1 cellular context compared by ENCODE assay signal in the genomic region with DNA sequence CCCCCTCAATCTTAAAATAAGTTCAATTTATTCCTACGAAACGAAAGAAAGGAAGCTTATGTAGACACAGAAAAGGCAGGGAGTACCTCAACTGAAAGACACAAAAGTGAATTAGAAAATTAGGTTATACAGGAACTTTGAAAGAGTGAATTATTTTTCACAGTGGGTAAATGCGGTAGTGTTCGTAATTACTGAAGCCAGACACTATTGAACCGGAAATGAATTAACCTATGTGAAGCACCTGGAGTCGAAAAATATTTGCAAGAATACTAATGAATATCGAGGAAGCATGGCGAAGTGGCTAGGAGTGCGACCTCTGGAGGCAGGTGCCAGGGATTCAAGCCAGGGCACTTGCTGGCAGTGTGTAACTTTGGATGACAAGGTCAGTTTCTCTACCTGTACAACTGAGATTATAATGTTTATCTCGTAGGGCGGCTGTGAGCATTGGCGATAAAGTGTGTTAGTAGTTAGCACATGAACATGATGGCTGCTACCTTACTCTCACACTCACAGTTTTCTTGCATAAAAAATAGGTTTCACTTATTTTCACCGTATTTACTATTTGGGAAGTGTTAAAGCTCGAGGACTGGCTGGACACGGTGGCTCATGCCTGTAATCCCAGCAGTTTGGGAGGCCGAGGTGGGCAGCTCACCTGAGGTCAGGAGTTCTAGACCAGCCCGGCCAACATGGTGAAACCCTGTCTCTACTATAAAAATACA.
TF ChIP-seq lines count a peak whose summit lies in the region.

No MANE protein-coding gene starts in this region.

TF ChIP-seq in HEK293, 187 proteins besides CTCF, POLR2A, EP300 and RAD21 (continued from another document):
- TF ChIP-seq, protein P1, sequence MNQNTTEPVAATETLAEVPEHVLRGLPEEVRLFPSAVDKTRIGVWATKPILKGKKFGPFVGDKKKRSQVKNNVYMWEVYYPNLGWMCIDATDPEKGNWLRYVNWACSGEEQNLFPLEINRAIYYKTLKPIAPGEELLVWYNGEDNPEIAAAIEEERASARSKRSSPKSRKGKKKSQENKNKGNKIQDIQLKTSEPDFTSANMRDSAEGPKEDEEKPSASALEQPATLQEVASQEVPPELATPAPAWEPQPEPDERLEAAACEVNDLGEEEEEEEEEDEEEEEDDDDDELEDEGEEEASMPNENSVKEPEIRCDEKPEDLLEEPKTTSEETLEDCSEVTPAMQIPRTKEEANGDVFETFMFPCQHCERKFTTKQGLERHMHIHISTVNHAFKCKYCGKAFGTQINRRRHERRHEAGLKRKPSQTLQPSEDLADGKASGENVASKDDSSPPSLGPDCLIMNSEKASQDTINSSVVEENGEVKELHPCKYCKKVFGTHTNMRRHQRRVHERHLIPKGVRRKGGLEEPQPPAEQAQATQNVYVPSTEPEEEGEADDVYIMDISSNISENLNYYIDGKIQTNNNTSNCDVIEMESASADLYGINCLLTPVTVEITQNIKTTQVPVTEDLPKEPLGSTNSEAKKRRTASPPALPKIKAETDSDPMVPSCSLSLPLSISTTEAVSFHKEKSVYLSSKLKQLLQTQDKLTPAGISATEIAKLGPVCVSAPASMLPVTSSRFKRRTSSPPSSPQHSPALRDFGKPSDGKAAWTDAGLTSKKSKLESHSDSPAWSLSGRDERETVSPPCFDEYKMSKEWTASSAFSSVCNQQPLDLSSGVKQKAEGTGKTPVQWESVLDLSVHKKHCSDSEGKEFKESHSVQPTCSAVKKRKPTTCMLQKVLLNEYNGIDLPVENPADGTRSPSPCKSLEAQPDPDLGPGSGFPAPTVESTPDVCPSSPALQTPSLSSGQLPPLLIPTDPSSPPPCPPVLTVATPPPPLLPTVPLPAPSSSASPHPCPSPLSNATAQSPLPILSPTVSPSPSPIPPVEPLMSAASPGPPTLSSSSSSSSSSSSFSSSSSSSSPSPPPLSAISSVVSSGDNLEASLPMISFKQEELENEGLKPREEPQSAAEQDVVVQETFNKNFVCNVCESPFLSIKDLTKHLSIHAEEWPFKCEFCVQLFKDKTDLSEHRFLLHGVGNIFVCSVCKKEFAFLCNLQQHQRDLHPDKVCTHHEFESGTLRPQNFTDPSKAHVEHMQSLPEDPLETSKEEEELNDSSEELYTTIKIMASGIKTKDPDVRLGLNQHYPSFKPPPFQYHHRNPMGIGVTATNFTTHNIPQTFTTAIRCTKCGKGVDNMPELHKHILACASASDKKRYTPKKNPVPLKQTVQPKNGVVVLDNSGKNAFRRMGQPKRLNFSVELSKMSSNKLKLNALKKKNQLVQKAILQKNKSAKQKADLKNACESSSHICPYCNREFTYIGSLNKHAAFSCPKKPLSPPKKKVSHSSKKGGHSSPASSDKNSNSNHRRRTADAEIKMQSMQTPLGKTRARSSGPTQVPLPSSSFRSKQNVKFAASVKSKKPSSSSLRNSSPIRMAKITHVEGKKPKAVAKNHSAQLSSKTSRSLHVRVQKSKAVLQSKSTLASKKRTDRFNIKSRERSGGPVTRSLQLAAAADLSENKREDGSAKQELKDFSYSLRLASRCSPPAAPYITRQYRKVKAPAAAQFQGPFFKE (tag by site-specific recombination; IDR thresholded peaks at IDR 0.05; ENCODE audit: borderline replicate concordance) = no peak
- TF ChIP-seq, protein P2, sequence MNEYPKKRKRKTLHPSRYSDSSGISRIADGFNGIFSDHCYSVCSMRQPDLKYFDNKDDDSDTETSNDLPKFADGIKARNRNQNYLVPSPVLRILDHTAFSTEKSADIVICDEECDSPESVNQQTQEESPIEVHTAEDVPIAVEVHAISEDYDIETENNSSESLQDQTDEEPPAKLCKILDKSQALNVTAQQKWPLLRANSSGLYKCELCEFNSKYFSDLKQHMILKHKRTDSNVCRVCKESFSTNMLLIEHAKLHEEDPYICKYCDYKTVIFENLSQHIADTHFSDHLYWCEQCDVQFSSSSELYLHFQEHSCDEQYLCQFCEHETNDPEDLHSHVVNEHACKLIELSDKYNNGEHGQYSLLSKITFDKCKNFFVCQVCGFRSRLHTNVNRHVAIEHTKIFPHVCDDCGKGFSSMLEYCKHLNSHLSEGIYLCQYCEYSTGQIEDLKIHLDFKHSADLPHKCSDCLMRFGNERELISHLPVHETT (tag by site-specific recombination; IDR thresholded peaks at IDR 0.05) = no peak
- TF ChIP-seq RBAK (tag by site-specific recombination; IDR thresholded peaks at IDR 0.05) (no peak), ZNF843 (tag by site-specific recombination; IDR thresholded peaks at IDR 0.05) (no peak), ZNF777 (tag by site-specific recombination; IDR thresholded peaks at IDR 0.05; ENCODE audit: borderline replicate concordance) (no peak), PRDM1 (tag by site-specific recombination; IDR thresholded peaks at IDR 0.05) (0 out of 2 replicates have a peak, but pooled peaks have one; percentile 17), ZNF677 (tag by site-specific recombination; IDR thresholded peaks at IDR 0.05) (no peak), ZNF239 (tag by site-specific recombination; IDR thresholded peaks at IDR 0.05) (no peak), ZSCAN30 (tag by site-specific recombination; IDR thresholded peaks at IDR 0.05) (no peak), ZNF660 (tag by site-specific recombination; IDR thresholded peaks at IDR 0.05) (peak; percentile 17), ZNF341 (tag by site-specific recombination; IDR thresholded peaks at IDR 0.05; ENCODE audit: low read depth) (no peak), ZNF366 (tag by site-specific recombination; conservative IDR thresholded peaks at IDR 0.05) (no peak), ZNF433 (tag by site-specific recombination; IDR thresholded peaks at IDR 0.05; ENCODE audit: low read depth) (no peak), ZNF558 (tag by site-specific recombination; IDR thresholded peaks at IDR 0.05) (0 out of 2 replicates have a peak, but pooled peaks have one; percentile 17), KLF7 (tag by site-specific recombination; IDR thresholded peaks at IDR 0.05; ENCODE audit: borderline replicate concordance) (no peak), ZNF654 (tag by site-specific recombination; IDR thresholded peaks at IDR 0.05; ENCODE audit: low read depth) (peak; percentile 41), MEIS1 (CRISPR knock-in tag; IDR thresholded peaks at IDR 0.05; ENCODE audit: borderline replicate concordance) (no peak), ZEB2 (tag by site-specific recombination; IDR thresholded peaks at IDR 0.05) (peak; percentile 41; the same call in 1 of the 2 replicates), ZNF521 (tag by site-specific recombination; IDR thresholded peaks at IDR 0.05) (no peak), ZNF529 (tag by site-specific recombination; IDR thresholded peaks at IDR 0.05; ENCODE audit: insufficient replicate concordance) (no peak), SETDB1 (IDR thresholded peaks at IDR 0.05; ENCODE audit: insufficient read length, low read length) (no peak), ZNF133 (tag by site-specific recombination; IDR thresholded peaks at IDR 0.05) (no peak), ZBTB7A (tag by site-specific recombination; IDR thresholded peaks at IDR 0.05; ENCODE audit: low read depth) (no peak), ZNF24 (tag by site-specific recombination; IDR thresholded peaks at IDR 0.05) (no peak), GLI4 (tag by site-specific recombination; IDR thresholded peaks at IDR 0.05) (no peak), ZNF391 (tag by site-specific recombination; IDR thresholded peaks at IDR 0.05; ENCODE audit: borderline replicate concordance, low read depth) (no peak; the same call in 1 of the 2 replicates), ZBTB21 (tag by site-specific recombination; IDR thresholded peaks at IDR 0.05) (no peak), HOXD13 (CRISPR knock-in tag; IDR thresholded peaks at IDR 0.05; ENCODE audit: borderline replicate concordance) (no peak), HOXA7 (CRISPR knock-in tag; IDR thresholded peaks at IDR 0.05; ENCODE audit: borderline replicate concordance) (no peak), SP7 (tag by site-specific recombination; IDR thresholded peaks at IDR 0.05) (peak; percentile 11; the same call in 1 of the 2 replicates), ZNF747 (tag by site-specific recombination; IDR thresholded peaks at IDR 0.05) (no peak), ZBTB8A (tag by site-specific recombination; IDR thresholded peaks at IDR 0.05) (0 out of 2 replicates have a peak, but pooled peaks have one; percentile 4), ZNF274 (IDR thresholded peaks at IDR 0.05; ENCODE audit: low read length) (no peak), ZNF274 (tag by site-specific recombination; IDR thresholded peaks at IDR 0.05; ENCODE audit: borderline replicate concordance) (no peak), ZNF214 (tag by site-specific recombination; IDR thresholded peaks at IDR 0.05; ENCODE audit: borderline replicate concordance) (no peak), ZNF311 (tag by site-specific recombination; IDR thresholded peaks at IDR 0.05; ENCODE audit: borderline replicate concordance) (no peak), ZNF624 (tag by site-specific recombination; IDR thresholded peaks at IDR 0.05) (no peak), ZNF394 (tag by site-specific recombination; IDR thresholded peaks at IDR 0.05; ENCODE audit: borderline replicate concordance) (peak; percentile 73; the same call in 1 of the 2 replicates), ZNF664 (tag by site-specific recombination; IDR thresholded peaks at IDR 0.05) (no peak), KLF8 (tag by site-specific recombination; IDR thresholded peaks at IDR 0.05) (0 out of 2 replicates have a peak, but pooled peaks have one; percentile 9), ZNF175 (tag by site-specific recombination; IDR thresholded peaks at IDR 0.05) (no peak), ZNF785 (tag by site-specific recombination; IDR thresholded peaks at IDR 0.05) (no peak), ZNF776 (tag by site-specific recombination; IDR thresholded peaks at IDR 0.05; ENCODE audit: borderline replicate concordance) (no peak), ZNF354C (tag by site-specific recombination; IDR thresholded peaks at IDR 0.05; ENCODE audit: borderline replicate concordance, low read depth) (no peak), TRIM28 (IDR thresholded peaks at IDR 0.05; ENCODE audit: borderline replicate concordance, low read length) (peak; percentile 86), ZNF112 (tag by site-specific recombination; IDR thresholded peaks at IDR 0.05) (no peak)
- TF ChIP-seq, protein P3, sequence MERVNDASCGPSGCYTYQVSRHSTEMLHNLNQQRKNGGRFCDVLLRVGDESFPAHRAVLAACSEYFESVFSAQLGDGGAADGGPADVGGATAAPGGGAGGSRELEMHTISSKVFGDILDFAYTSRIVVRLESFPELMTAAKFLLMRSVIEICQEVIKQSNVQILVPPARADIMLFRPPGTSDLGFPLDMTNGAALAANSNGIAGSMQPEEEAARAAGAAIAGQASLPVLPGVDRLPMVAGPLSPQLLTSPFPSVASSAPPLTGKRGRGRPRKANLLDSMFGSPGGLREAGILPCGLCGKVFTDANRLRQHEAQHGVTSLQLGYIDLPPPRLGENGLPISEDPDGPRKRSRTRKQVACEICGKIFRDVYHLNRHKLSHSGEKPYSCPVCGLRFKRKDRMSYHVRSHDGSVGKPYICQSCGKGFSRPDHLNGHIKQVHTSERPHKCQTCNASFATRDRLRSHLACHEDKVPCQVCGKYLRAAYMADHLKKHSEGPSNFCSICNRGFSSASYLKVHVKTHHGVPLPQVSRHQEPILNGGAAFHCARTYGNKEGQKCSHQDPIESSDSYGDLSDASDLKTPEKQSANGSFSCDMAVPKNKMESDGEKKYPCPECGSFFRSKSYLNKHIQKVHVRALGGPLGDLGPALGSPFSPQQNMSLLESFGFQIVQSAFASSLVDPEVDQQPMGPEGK (tag by site-specific recombination; IDR thresholded peaks at IDR 0.05) = no peak
- TF ChIP-seq, protein P4, sequence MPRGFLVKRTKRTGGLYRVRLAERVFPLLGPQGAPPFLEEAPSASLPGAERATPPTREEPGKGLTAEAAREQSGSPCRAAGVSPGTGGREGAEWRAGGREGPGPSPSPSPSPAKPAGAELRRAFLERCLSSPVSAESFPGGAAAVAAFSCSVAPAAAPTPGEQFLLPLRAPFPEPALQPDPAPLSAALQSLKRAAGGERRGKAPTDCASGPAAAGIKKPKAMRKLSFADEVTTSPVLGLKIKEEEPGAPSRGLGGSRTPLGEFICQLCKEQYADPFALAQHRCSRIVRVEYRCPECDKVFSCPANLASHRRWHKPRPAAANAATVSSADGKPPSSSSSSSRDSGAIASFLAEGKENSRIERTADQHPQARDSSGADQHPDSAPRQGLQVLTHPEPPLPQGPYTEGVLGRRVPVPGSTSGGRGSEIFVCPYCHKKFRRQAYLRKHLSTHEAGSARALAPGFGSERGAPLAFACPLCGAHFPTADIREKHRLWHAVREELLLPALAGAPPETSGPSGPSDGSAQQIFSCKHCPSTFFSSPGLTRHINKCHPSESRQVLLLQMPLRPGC (tag by site-specific recombination; IDR thresholded peaks at IDR 0.05) = no peak
- TF ChIP-seq, protein P5, sequence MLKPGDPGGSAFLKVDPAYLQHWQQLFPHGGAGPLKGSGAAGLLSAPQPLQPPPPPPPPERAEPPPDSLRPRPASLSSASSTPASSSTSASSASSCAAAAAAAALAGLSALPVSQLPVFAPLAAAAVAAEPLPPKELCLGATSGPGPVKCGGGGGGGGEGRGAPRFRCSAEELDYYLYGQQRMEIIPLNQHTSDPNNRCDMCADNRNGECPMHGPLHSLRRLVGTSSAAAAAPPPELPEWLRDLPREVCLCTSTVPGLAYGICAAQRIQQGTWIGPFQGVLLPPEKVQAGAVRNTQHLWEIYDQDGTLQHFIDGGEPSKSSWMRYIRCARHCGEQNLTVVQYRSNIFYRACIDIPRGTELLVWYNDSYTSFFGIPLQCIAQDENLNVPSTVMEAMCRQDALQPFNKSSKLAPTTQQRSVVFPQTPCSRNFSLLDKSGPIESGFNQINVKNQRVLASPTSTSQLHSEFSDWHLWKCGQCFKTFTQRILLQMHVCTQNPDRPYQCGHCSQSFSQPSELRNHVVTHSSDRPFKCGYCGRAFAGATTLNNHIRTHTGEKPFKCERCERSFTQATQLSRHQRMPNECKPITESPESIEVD (tag by site-specific recombination; IDR thresholded peaks at IDR 0.05) = no peak
